In the genomic region with DNA sequence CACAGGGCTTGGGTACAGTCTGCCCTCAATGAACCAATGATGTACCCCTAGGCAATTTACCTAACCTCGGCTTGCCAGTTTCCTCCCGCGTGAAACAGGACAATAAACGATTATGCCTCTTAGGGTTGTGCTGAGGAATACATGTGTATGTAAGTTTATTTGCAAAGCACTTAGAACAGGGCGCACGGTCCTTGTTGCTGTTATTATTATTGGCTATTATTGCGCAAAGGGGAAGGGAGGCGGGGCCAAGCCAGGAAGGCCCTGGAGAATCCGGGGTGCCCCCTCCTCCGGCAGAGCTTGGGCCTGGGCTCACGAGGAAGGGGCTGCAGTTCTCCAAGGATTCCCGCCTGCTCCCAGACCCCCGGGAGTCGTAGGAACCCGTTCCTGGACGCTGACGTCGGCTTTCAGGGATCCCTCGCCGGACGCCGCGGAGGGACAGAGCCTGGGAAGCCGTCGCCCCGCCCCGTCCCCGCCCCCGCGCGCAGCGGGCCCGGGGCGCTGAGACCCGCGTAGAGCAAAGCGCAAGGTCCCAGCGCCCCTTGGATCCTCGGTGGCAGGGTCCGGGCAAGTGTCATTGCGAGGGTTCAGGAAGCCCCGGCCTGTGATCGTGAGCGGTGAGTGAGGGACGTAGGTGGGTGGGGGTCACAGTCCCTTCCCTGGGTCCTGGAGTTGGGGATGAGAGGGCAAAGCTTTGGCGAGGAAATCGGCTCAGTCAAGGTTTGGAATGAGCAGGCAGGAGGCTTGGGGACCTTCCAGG, we compare ENCODE assay signal across 8 cellular contexts. TPM values are rescaled to one million over a fixed set of nuclear protein-coding genes. Genes with fewer than 3 reads are reported as not detected.
DNase-seq lines count a peak whose midpoint lies in the region; FAIRE-seq and TF ChIP-seq lines count a peak whose summit lies in the region.

Gene TMEM91 (plus strand): TSS at position 293 of the 757 bp plus-strand sequence. CDS start 1,777 bp downstream, outside the sequence.

- no peak for FAIRE-seq in GM12892 (lab: Jason Lieb, UNC)

- peaks cover 10% of the 10 kb centered on the region for H3K4me1 ChIP-seq in A673 (ENCODE audit: insufficient read depth, low read length, poor library complexity, severe bottlenecking)
- peaks cover 0 to 14% of the 10 kb centered on the region in 2 donors for H3K4me1 ChIP-seq in ascending aorta
- peaks cover 2% of the 10 kb centered on the region for H3K4me1 ChIP-seq in iPS-15b (ENCODE audit: control insufficient read depth, insufficient read depth, low read length)
- H3K4me1 ChIP-seq in skeletal muscle tissue (ENCODE audit: control insufficient read depth in 3 of 3, insufficient read depth in 3 of 3, low read length in 3 of 3) = peaks cover 10 to 29% (median 18%) of the 10 kb centered on the region in 3 donors

- H3K27ac ChIP-seq in A673 (ENCODE audit: low read depth, low read length, poor library complexity, severe bottlenecking) (peak within 1 kb of the TSS; percentile 35), ascending aorta (peak within 1 kb of the TSS; percentile 71 to 75), skeletal muscle tissue (ENCODE audit: low read depth, low read length) (peak within 1 kb of the TSS; percentile 19)

- no TSS peak for BruUV-seq in A673 (replicated peaks; lab: Mats Ljungman, UMichigan)

- no peaks in the 10 kb centered on the region for H3K27me3 ChIP-seq in A673 (replicated peaks; ENCODE audit: insufficient read depth, low read depth, low read length, poor library complexity)
- no peaks in the 10 kb centered on the region for H3K27me3 ChIP-seq in ascending aorta
- peaks cover 5% of the 10 kb centered on the region for H3K27me3 ChIP-seq in iPS-15b (ENCODE audit: control insufficient read depth, insufficient read depth, low read length)
- peaks cover 0 to 8% (median 7%) of the 10 kb centered on the region in 3 donors for H3K27me3 ChIP-seq in skeletal muscle tissue (ENCODE audit: control insufficient read depth in 3 of 3, insufficient read depth in 3 of 3, low read length in 3 of 3)

- CTCF ChIA-PET in A673 (lab: Charles Lee) = no interaction called here

- H3K4me3 ChIP-seq in A673 (ENCODE audit: low read depth, low read length, poor library complexity, severe bottlenecking) (peak within 1 kb of the TSS; percentile 55), ascending aorta (peak within 1 kb of the TSS; percentile 57 to 69), iPS-15b (ENCODE audit: low read depth, low read length) (peak within 1 kb of the TSS; percentile 81), skeletal muscle tissue (ENCODE audit: low read length in 3 of 3) (peak within 1 kb of the TSS; percentile 64 to 74 (median 70))

- intact Hi-C loops in A673 (cut with micrococcal nuclease; ENCODE audit: unreplicated experiment) = no loop called here
- intact Hi-C loops in ascending aorta (cut with DNase I) = loop anchor here (1.0 to 2.0 kb wide), 2 partner anchors 21 to 22 kb away; partner anchors contain the start of genes BCKDHA and EXOSC5

- peak; percentile 44 for DNase-seq in A673 (ENCODE audit: low spot score)
- DNase-seq in HuH-7 (ENCODE audit: low spot score) = peak; percentile 54
- DNase-seq in ascending aorta (ENCODE audit: low spot score in 2 of 2) = no peak
- no peak for DNase-seq in NCI-H2171 treated with DMSO at 0.1 percent for 48 hours (lab: John Stamatoyannopoulos, UW)
- no peak for DNase-seq in GM12892 (ENCODE audit: insufficient read length)
- no peak for DNase-seq in NCI-H187 treated with DMSO at 0.1 percent for 48 hours (lab: John Stamatoyannopoulos, UW)

- TF ChIP-seq CTCF in A673 (conservative IDR thresholded peaks at IDR 0.05; ENCODE audit: low read depth, low read length) = no peak
- no peak for TF ChIP-seq CTCF in ascending aorta (IDR thresholded peaks at IDR 0.05)

- POLR2A ChIA-PET in A673 (lab: Charles Lee; ENCODE audit: low non-redundant PET) = no interaction called here

- H3K9me3 ChIP-seq in A673 (ENCODE audit: low read depth, low read length, poor library complexity, severe bottlenecking) = no peaks in the 10 kb centered on the region
- no peaks in the 10 kb centered on the region for H3K9me3 ChIP-seq in ascending aorta
- H3K9me3 ChIP-seq in iPS-15b (ENCODE audit: control insufficient read depth, insufficient read depth, low read length) = no peaks in the 10 kb centered on the region
- H3K9me3 ChIP-seq in skeletal muscle tissue (ENCODE audit: control insufficient read depth in 3 of 3, low read length in 3 of 3) = no peaks in the 10 kb centered on the region

- peak within 1 kb of the TSS; percentile 38 for H3K9ac ChIP-seq in iPS-15b (ENCODE audit: low read depth, low read length)
- H3K9ac ChIP-seq in skeletal muscle tissue (ENCODE audit: low read depth in 1 of 3, low read length in 3 of 3) = peak within 1 kb of the TSS; percentile 69 to 72 (median 70)

- no peaks in the 10 kb centered on the region for H3K36me3 ChIP-seq in A673 (ENCODE audit: insufficient read depth, low read length, poor library complexity, severe bottlenecking)
- H3K36me3 ChIP-seq in ascending aorta = no peaks in the 10 kb centered on the region
- H3K36me3 ChIP-seq in iPS-15b (ENCODE audit: control insufficient read depth, insufficient read depth, low read length) = no peaks in the 10 kb centered on the region
- H3K36me3 ChIP-seq in skeletal muscle tissue (ENCODE audit: control insufficient read depth in 3 of 3, insufficient read depth in 3 of 3, low read length in 3 of 3) = no peaks in the 10 kb centered on the region

- TF ChIP-seq POLR2A in GM12892 (IDR thresholded peaks at IDR 0.05; ENCODE audit: low read depth, low read length) = no peak

RNA-seq across cellular contexts. Expression of gene TMEM91, which starts in this region (rescaled TPM):
- total RNA-seq in A673 (2021) = 4.9 and 8.7 TPM in 2 replicates
- 14.2 TPM for total RNA-seq in ascending aorta
- 2.1 TPM for total RNA-seq in skeletal muscle tissue
- 5.3 TPM for polyA plus RNA-seq in GM12892 (2012; ENCODE audit: missing spikeins)

Comparison
In these comparisons a context has a peak if more than half of its experiments do, and no peak if none do; other contexts are left out.
1. DNase-seq: peak in A673 (single experiment) and HuH-7 (single experiment); none in ascending aorta (0 of 2), NCI-H2171 treated with DMSO at 0.1 percent for 48 hours (single experiment), GM12892 (single experiment) and NCI-H187 treated with DMSO at 0.1 percent for 48 hours (single experiment).
2. H3K27ac ChIP-seq: peak in every context shown above with its lines; median percentile 73 in ascending aorta; 35 in A673; 19 in skeletal muscle tissue.
3. Peak in every context shown above with its lines, with median percentiles within 50 percentile points of each other: H3K4me3 ChIP-seq.